In genomic region chr6:79335133-79335674, GRCh38 we compare ENCODE assay signal across 10 cellular contexts.
DNase-seq lines count a peak whose midpoint lies in the region; ATAC-seq and TF ChIP-seq lines count a peak whose summit lies in the region.
"Had no signal": no experiment of that assay in that cellular context is flagged by ENCODE, and none has a peak within 500 bp of the region (broad histone marks: within the 10 kb centered on the region; RNA-seq: fewer than 3 reads in every experiment).

No MANE protein-coding gene starts in this region.

- H3K27me3 Mint-ChIP-seq in Caco-2 (ENCODE audit: insufficient read depth, unreplicated experiment), result no peaks in the 10 kb centered on the region

- H3K9me3 Mint-ChIP-seq in Caco-2 (ENCODE audit: unreplicated experiment), result peaks cover 13% of the 10 kb centered on the region

- no peaks in the 10 kb centered on the region for H4K20me1 ChIP-seq in hepatocyte (ENCODE audit: insufficient read depth, poor library complexity, severe bottlenecking)

- H3K27ac ChIP-seq in hepatocyte, result no peak overlapping the region
- H3K27ac ChIP-seq: ovary had no signal

- no peaks in the 10 kb centered on the region for H3K36me3 ChIP-seq in Caco-2 (ENCODE audit: control insufficient read depth, insufficient read depth, low read length)
- H3K36me3 ChIP-seq in hepatocyte (replicated peaks; ENCODE audit: insufficient read depth, low read depth), result no peaks in the 10 kb centered on the region
- H3K36me3 ChIP-seq: ovary had no signal

- H2AFZ ChIP-seq in hepatocyte, result no peak overlapping the region

- peak; percentile 93 for ATAC-seq in GM18873 (IDR thresholded peaks at IDR 0.05; ENCODE audit: low FRiP score, unreplicated experiment)
- peak; percentile 94 for ATAC-seq in GM21528 (IDR thresholded peaks at IDR 0.05; ENCODE audit: low FRiP score, unreplicated experiment)
- peak; percentile 95 for ATAC-seq in HG03135 (IDR thresholded peaks at IDR 0.05; ENCODE audit: unreplicated experiment)

- DNase-seq in fibroblast of gingiva (ENCODE audit: low read depth) (peak; percentile 7), Caco-2 (no peak), GF-D8 (lab: John Stamatoyannopoulos, UW) (no peak), SKM-1 (lab: John Stamatoyannopoulos, UW; ENCODE audit: unreplicated experiment) (no peak), hepatocyte (ENCODE audit: low spot score) (no peak)
- DNase-seq: NCI-H2171, ovary had no signal

- H3K79me2 ChIP-seq in hepatocyte, result no peaks in the 10 kb centered on the region

- H3K9me3 ChIP-seq in Caco-2 (peaks cover 5% of the 10 kb centered on the region; the same call in 1 of the 2 replicates), hepatocyte (ENCODE audit: low read depth) (no peaks in the 10 kb centered on the region)
- H3K9me3 ChIP-seq: ovary had no signal

- no peak overlapping the region for H3K27ac Mint-ChIP-seq in Caco-2 (ENCODE audit: unreplicated experiment)

- no peaks in the 10 kb centered on the region for H3K9me2 ChIP-seq in hepatocyte (replicated peaks; ENCODE audit: insufficient read depth)

- BruUV-seq in Caco-2 (replicated peaks; lab: Mats Ljungman, UMichigan), result no TSS peak

- no peaks in the 10 kb centered on the region for H3K36me3 Mint-ChIP-seq in Caco-2 (ENCODE audit: insufficient read depth, unreplicated experiment)

- CTCF ChIA-PET in Caco-2 (lab: Charles Lee), result no interaction called here

- peaks cover 10% of the 10 kb centered on the region for H3K4me1 Mint-ChIP-seq in Caco-2 (ENCODE audit: low read depth, unreplicated experiment)

- no peak overlapping the region for H3K4me3 ChIP-seq in Caco-2 (ENCODE audit: low read depth, low read length)
- no peak overlapping the region for H3K4me3 ChIP-seq in hepatocyte
- H3K4me3 ChIP-seq: ovary had no signal

- POLR2A ChIA-PET in Caco-2 (lab: Charles Lee), result no interaction called here

- H3K4me1 ChIP-seq in Caco-2, result no peaks in the 10 kb centered on the region
- H3K4me1 ChIP-seq in hepatocyte (ENCODE audit: insufficient read depth), result no peaks in the 10 kb centered on the region

- intact Hi-C loops in Caco-2 (cut with micrococcal nuclease; ENCODE audit: unreplicated experiment), result no loop called here

- 94% methylated on average over 2 of the region's 2 CpGs for WGBS in hepatocyte (ENCODE audit: low lambda C conversion rate, missing lambda C conversion rate)

- H3K27me3 ChIP-seq in Caco-2 (replicated peaks; ENCODE audit: control insufficient read depth, insufficient read depth, low read length), result no peaks in the 10 kb centered on the region
- H3K27me3 ChIP-seq in hepatocyte, result no peaks in the 10 kb centered on the region
- H3K27me3 ChIP-seq: ovary had no signal

- TF ChIP-seq CTCF in Caco-2 (IDR thresholded peaks at IDR 0.05; ENCODE audit: insufficient read depth in 1 of 2, low read depth in 1 of 2, low read length in 1 of 2, severe bottlenecking in 1 of 2, unreplicated experiment in 1 of 2) (no peak), hepatocyte (IDR thresholded peaks at IDR 0.05; ENCODE audit: poor library complexity) (no peak)

- no peak overlapping the region for H3K4me3 Mint-ChIP-seq in Caco-2 (ENCODE audit: unreplicated experiment)

- H3K4me2 ChIP-seq in hepatocyte, result no peak overlapping the region
